In genomic region chr10:11901454-11902431, GRCh38 we compare ENCODE assay signal across 1 cellular context.
TF ChIP-seq lines count a peak whose summit lies in the region.

No MANE protein-coding gene starts in this region.

TF ChIP-seq in K562, 482 proteins besides CTCF, POLR2A, EP300 and RAD21 (continued from another document and continues in another):
- TF ChIP-seq TAF9B (IDR thresholded peaks at IDR 0.05; ENCODE audit: partially characterized antibody) (no peak), MCM3 (IDR thresholded peaks at IDR 0.05) (no peak), ZFP91 (CRISPR knock-in tag; IDR thresholded peaks at IDR 0.05) (no peak), ATF4 (CRISPR knock-in tag; IDR thresholded peaks at IDR 0.05) (no peak), MAFG (tag; conservative IDR thresholded peaks at IDR 0.05) (no peak), RBM17 (IDR thresholded peaks at IDR 0.05; ENCODE audit: borderline replicate concordance, low read depth, low read length) (no peak), HEY1 (CRISPR knock-in tag; IDR thresholded peaks at IDR 0.05; ENCODE audit: borderline replicate concordance) (no peak), MNT (conservative IDR thresholded peaks at IDR 0.05) (0 out of 4 replicates have a peak, but pooled peaks of 1 of the 2 experiments have one; percentile 18), ZNF398 (CRISPR knock-in tag; IDR thresholded peaks at IDR 0.05) (no peak), ZBTB40 (IDR thresholded peaks at IDR 0.05) (0 out of 2 replicates have a peak, but pooled peaks have one; percentile 26), ZBTB40 (CRISPR knock-in tag; IDR thresholded peaks at IDR 0.05) (no peak), EZH2 (IDR thresholded peaks at IDR 0.05; ENCODE audit: borderline replicate concordance, low read depth, low read length) (no peak), SMAD4 (CRISPR knock-in tag; conservative IDR thresholded peaks at IDR 0.05) (no peak; the same call in 1 of the 2 replicates), BACH1 (tag; IDR thresholded peaks at IDR 0.05) (no peak), CGGBP1 (CRISPR knock-in tag; IDR thresholded peaks at IDR 0.05) (no peak), STAT6 (CRISPR knock-in tag; IDR thresholded peaks at IDR 0.05) (no peak), MTA2 (IDR thresholded peaks at IDR 0.05; ENCODE audit: low read depth) (no peak), ZNF263 (CRISPR knock-in tag; IDR thresholded peaks at IDR 0.05; ENCODE audit: borderline replicate concordance) (no peak), ZNF584 (CRISPR knock-in tag; IDR thresholded peaks at IDR 0.05; ENCODE audit: low read depth) (no peak), DACH1 (IDR thresholded peaks at IDR 0.05; ENCODE audit: partially characterized antibody) (no peak), POLR2B (IDR thresholded peaks at IDR 0.05; ENCODE audit: low read depth, partially characterized antibody) (peak; percentile 28), SETDB1 (IDR thresholded peaks at IDR 0.05; ENCODE audit: low read length) (no peak), PHTF2 (CRISPR knock-in tag; IDR thresholded peaks at IDR 0.05) (no peak), KAT8 (IDR thresholded peaks at IDR 0.05; ENCODE audit: low read depth) (no peak), TFE3 (CRISPR knock-in tag; IDR thresholded peaks at IDR 0.05) (no peak), E4F1 (CRISPR knock-in tag; IDR thresholded peaks at IDR 0.05; ENCODE audit: borderline replicate concordance) (no peak), RFX5 (IDR thresholded peaks at IDR 0.05; ENCODE audit: low read depth, low read length) (no peak), ZNF444 (CRISPR knock-in tag; IDR thresholded peaks at IDR 0.05) (no peak), CBX5 (IDR thresholded peaks at IDR 0.05; ENCODE audit: borderline replicate concordance, low read depth) (no peak), HMGXB4 (CRISPR knock-in tag; IDR thresholded peaks at IDR 0.05) (no peak), SMAD1 (IDR thresholded peaks at IDR 0.05; ENCODE audit: low read depth, low read length, partially characterized antibody) (no peak), SRSF3 (IDR thresholded peaks at IDR 0.05; ENCODE audit: insufficient read depth, low read length) (no peak), TCF3 (CRISPR knock-in tag; IDR thresholded peaks at IDR 0.05) (no peak)
